Comparison of ENCODE assay signal across 20 cellular contexts in the genomic region with DNA sequence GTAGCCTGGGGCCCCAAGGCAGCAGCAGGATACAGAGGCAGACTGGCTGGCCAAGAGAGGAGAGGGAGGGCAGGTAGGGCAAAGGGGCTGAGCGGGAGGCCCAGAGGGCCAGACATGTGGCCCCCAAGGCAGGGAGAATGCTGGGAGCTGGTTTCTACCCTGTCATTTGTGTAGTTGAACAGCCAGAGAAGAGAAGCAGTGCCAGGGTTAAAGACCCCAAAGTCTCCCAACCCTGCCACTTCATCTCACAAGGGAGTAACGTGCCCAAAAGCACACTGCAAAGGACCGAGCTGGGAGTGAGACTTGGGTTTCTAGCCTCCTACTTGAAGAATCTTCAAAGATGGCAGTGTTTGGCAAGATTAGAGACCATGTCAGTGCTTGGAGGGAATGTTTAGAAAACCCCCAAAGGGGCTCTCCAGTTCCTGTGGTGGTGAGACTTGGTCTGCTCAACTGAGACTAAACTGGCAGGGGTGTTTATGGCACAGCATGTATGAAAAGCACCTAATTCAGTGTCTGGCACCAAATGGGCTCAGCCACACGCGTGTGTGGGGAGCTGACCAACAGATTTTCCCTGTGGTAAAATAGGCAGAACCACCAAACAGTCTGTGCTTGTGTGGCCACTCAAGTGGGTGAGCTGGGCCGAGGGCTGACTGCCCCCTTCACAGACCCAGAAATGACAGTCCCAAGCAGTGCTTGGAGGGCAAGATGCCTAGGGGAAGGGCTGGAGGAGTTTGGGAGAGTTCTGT.
"Had no signal": no experiment of that assay in that cellular context is flagged by ENCODE, and none has a peak within 500 bp of the region (broad histone marks: within the 10 kb centered on the region; RNA-seq: fewer than 3 reads in every experiment).

No MANE protein-coding gene starts in this region.

- H3K4me3 ChIP-seq: ascending aorta, gastroesophageal sphincter, heart left ventricle, mucosa of descending colon, sigmoid colon, thoracic aorta had no signal

- DNase-seq: activated CD4-positive, alpha-beta T cell treated with anti-CD3 and anti-CD28 coated beads, Interleukin-2, amount 10 ng/mL, durations not matched to agents 7 days and 5 days; activated CD8-positive, alpha-beta T cell treated with anti-CD3 and anti-CD28 coated beads, Interleukin-2, amount 10 ng/mL, durations not matched to agents 7 days and 5 days; activated naive CD4-positive, alpha-beta T cell treated with Interleukin-2 at 50 U/mL for 16 hours; activated T-cell treated with anti-CD3 and anti-CD28 coated beads, Interleukin-2, amount 50 U/mL, for 24 hours; effector CD8-positive, alpha-beta T cell; heart left ventricle; immature natural killer cell; mesenchymal stem cell; mucosa of descending colon; naive thymus-derived CD4-positive, alpha-beta T cell; sigmoid colon; T-cell; T-helper 9 cell had no signal

- H3K4me3 Mint-ChIP-seq: activated CD4-positive, alpha-beta T cell treated with anti-CD3 and anti-CD28 coated beads, Interleukin-2, amount 10 ng/mL, durations not matched to agents 7 days and 5 days; activated CD8-positive, alpha-beta T cell treated with anti-CD3 and anti-CD28 coated beads, Interleukin-2, amount 10 ng/mL, durations not matched to agents 7 days and 5 days; activated T-cell treated with anti-CD3 and anti-CD28 coated beads, Interleukin-2, amount 50 U/mL, for 24 hours; immature natural killer cell; naive thymus-derived CD4-positive, alpha-beta T cell; T-cell had no signal

- H3K4me1 ChIP-seq: ascending aorta, gastroesophageal sphincter, heart left ventricle, sigmoid colon had no signal

- ATAC-seq: activated CD8-positive, alpha-beta T cell treated with anti-CD3 and anti-CD28 coated beads, Interleukin-2, amount 10 ng/mL, durations not matched to agents 7 days and 5 days; esophagus mucosa; gastroesophageal sphincter; heart left ventricle; mucosa of descending colon; naive thymus-derived CD4-positive, alpha-beta T cell; SK-N-SH treated with all-trans-retinoic acid at 6 μM for 48 hours; T-cell had no signal

- H3K9me3 ChIP-seq: ascending aorta, gastroesophageal sphincter, heart left ventricle, mucosa of descending colon, neutrophil, sigmoid colon, thoracic aorta had no signal

- H3K9me3 Mint-ChIP-seq: activated CD4-positive, alpha-beta T cell treated with anti-CD3 and anti-CD28 coated beads, Interleukin-2, amount 10 ng/mL, durations not matched to agents 7 days and 5 days; activated T-cell treated with anti-CD3 and anti-CD28 coated beads, Interleukin-2, amount 50 U/mL, for 24 hours; activated T-helper 2 cell treated with anti-CD3 and anti-CD28 coated beads, Interferon-gamma antibody, Interleukin-2, Interleukin-4, amounts not matched to agents 10 μg/mL and 5 μg/mL and 100 μg/mL, durations not matched to agents 14 hours and 24 hours and 36 hours; immature natural killer cell; naive thymus-derived CD4-positive, alpha-beta T cell; T-cell had no signal

- H3K4me1 Mint-ChIP-seq: activated CD4-positive, alpha-beta T cell treated with anti-CD3 and anti-CD28 coated beads, Interleukin-2, amount 10 ng/mL, durations not matched to agents 7 days and 5 days; naive thymus-derived CD4-positive, alpha-beta T cell had no signal

- H3K27me3 ChIP-seq: ascending aorta, gastroesophageal sphincter, heart left ventricle, neutrophil, sigmoid colon had no signal

- H3K27ac Mint-ChIP-seq: activated CD4-positive, alpha-beta T cell treated with anti-CD3 and anti-CD28 coated beads, Interleukin-2, amount 10 ng/mL, durations not matched to agents 7 days and 5 days; activated CD8-positive, alpha-beta T cell treated with anti-CD3 and anti-CD28 coated beads, Interleukin-2, amount 10 ng/mL, durations not matched to agents 7 days and 5 days; activated T-cell treated with anti-CD3 and anti-CD28 coated beads, Interleukin-2, amount 50 U/mL, for 24 hours; activated T-helper 2 cell treated with anti-CD3 and anti-CD28 coated beads, Interferon-gamma antibody, Interleukin-2, Interleukin-4, amounts not matched to agents 10 μg/mL and 5 μg/mL and 100 μg/mL, durations not matched to agents 14 hours and 24 hours and 36 hours; T-cell had no signal

- H3K27ac ChIP-seq: ascending aorta, gastroesophageal sphincter, heart left ventricle, sigmoid colon, thoracic aorta had no signal
